ENCODE assay signal across 29 cellular contexts in the genomic region with DNA sequence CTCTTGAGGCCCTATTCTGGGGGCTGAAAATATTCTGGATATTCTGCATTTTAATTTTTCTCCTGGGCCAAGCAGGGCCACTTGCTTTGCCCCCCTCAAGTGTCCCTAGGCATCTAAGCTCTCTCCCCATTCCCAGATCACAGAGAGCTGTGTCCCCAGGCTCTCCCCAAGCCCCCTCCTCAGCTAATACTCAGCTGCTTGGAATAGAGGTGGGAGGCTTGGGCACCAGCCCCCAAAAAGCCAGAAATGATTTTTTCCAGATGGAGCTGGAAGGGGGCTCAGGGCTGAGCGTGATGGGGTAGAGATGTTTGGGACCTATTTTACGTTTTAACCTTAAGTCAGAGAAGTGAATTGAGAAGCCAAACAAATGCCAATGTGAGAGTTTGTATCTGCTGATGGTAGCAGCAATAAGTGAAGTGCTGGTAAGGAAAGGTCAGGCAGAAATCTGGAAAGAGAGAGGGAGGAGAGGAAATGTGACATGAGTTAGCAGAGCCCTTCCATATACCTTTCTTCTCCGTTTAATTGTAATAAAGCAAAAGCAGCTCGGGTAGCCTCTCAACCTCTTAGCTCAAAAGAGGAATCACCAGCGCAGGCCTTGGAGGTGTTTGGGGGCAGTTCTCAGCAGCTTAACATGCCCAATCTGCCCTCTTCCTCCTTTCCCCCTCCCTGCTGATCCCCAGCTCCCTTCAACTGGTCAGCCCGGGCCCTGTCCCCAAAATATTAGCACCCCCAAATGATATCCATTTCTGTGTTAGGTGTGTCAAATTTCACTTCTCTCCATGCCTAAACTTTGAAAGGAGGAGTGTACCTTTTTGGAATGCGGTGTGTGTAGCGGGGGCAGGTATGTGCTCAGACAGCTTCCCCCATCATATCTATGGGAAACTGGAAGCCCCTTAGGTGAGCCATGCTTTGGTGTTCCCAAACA. TPM values are rescaled to one million over a fixed set of nuclear protein-coding genes. Genes with fewer than 3 reads are reported as not detected.
DNase-seq lines count a peak whose midpoint lies in the region; ATAC-seq and TF ChIP-seq lines count a peak whose summit lies in the region.
"Had no signal": no experiment of that assay in that cellular context is flagged by ENCODE, and none has a peak within 500 bp of the region (broad histone marks: within the 10 kb centered on the region; RNA-seq: fewer than 3 reads in every experiment).

No MANE protein-coding gene starts in this region.

- no peaks in the 10 kb centered on the region for H3K9me3 Mint-ChIP-seq in MCF 10A (ENCODE audit: unreplicated experiment)
- H3K9me3 Mint-ChIP-seq: activated CD4-positive, alpha-beta memory T cell treated with anti-CD3 and anti-CD28 coated beads, Interleukin-2, amount 10 ng/mL, durations not matched to agents 7 days and 5 days; stimulated activated effector memory CD8-positive, alpha-beta T cell treated with anti-CD3 and anti-CD28 coated beads, Interleukin-12 subunit alpha, Interleukin-12 subunit beta, amount 100 ng/mL, for 72 hours had no signal

- H3K27ac ChIP-seq in breast epithelium = peak overlapping the region; percentile 99
- H3K27ac ChIP-seq in foreskin keratinocyte = peak overlapping the region; percentile 65
- H3K27ac ChIP-seq in gastrocnemius medialis = peak overlapping the region; percentile 94 to 100 (median 98)
- H3K27ac ChIP-seq: 22Rv1, HL-60, parathyroid adenoma, thyroid gland had no signal

- no peaks in the 10 kb centered on the region for H3K9me3 ChIP-seq in breast epithelium
- no peaks in the 10 kb centered on the region for H3K9me3 ChIP-seq in gastrocnemius medialis
- H3K9me3 ChIP-seq: BE2C, Caco-2, thyroid gland had no signal

- BruUV-seq in MCF 10A (replicated peaks; lab: Mats Ljungman, UMichigan) = no TSS peak

- H3K4me3 Mint-ChIP-seq in MCF 10A (ENCODE audit: unreplicated experiment) = no peak overlapping the region
- H3K4me3 Mint-ChIP-seq: activated CD4-positive, alpha-beta memory T cell treated with anti-CD3 and anti-CD28 coated beads, Interleukin-2, amount 10 ng/mL, durations not matched to agents 7 days and 5 days; naive thymus-derived CD8-positive, alpha-beta T cell; stimulated activated effector memory CD8-positive, alpha-beta T cell treated with anti-CD3 and anti-CD28 coated beads, Interleukin-12 subunit alpha, Interleukin-12 subunit beta, amount 100 ng/mL, for 72 hours had no signal

- H3K4me1 ChIP-seq in breast epithelium (peaks cover 0 to 16% of the 10 kb centered on the region in 2 donors), foreskin keratinocyte (peaks cover 55% of the 10 kb centered on the region), gastrocnemius medialis (peaks cover 76 to 94% of the 10 kb centered on the region in 2 donors)
- H3K4me1 ChIP-seq: parathyroid adenoma had no signal

- peaks cover 18% of the 10 kb centered on the region for H3K4me1 Mint-ChIP-seq in MCF 10A (ENCODE audit: insufficient read depth, unreplicated experiment)

- CTCF ChIA-PET in MCF 10A (lab: Yijun Ruan, JAX) = interaction anchor here (0.6 to 5.6 kb wide), 17 partner anchors 9 to 356 kb away, joined by 3 to 40 read pairs (median 4); a partner anchor contains a TSS

- POLR2A ChIA-PET in MCF 10A (lab: Yijun Ruan, JAX) = interaction anchor here (1.0 to 1.6 kb wide), 3 partner anchors 10 to 296 kb away, joined by 3 to 8 read pairs (median 4); a partner anchor contains a TSS

- no peaks in the 10 kb centered on the region for H3K36me3 Mint-ChIP-seq in MCF 10A (ENCODE audit: insufficient read depth, unreplicated experiment)

- intact Hi-C loops in breast epithelium (cut with DNase I; ENCODE audit: low total_unique reads) = no loop called here
- intact Hi-C loops in MCF 10A (cut with micrococcal nuclease) = no loop called here
- intact Hi-C loops in gastrocnemius medialis (cut with DNase I; ENCODE audit: low total_unique reads) = no loop called here

- in situ Hi-C loops in gastrocnemius medialis (cut with MboI; ENCODE audit: low sequenced_read_pairs in 4 of 4) = loop anchor here in 2 of 4 donors (10.0 to 25.0 kb wide), 2 partner anchors 172 to 339 kb away; a partner anchor contains a TSS

- DNase-seq in breast epithelium (ENCODE audit: low spot score in 2 of 2) (no peak), MCF 10A (ENCODE audit: unreplicated experiment) (no peak), foreskin keratinocyte (peak in 1 of 2 donors; percentile 27), gastrocnemius medialis (no peak), OCI-M2 (lab: John Stamatoyannopoulos, UW; ENCODE audit: unreplicated experiment) (no peak), SW 1271 (lab: John Stamatoyannopoulos, UW) (no peak)
- DNase-seq: activated CD4-positive, alpha-beta memory T cell treated with anti-CD3 and anti-CD28 coated beads, Interleukin-2, amount 10 ng/mL, durations not matched to agents 7 days and 5 days; activated gamma-delta T cell treated with Interleukin-2 at 50 U/mL for 16 hours; activated T-cell treated with anti-CD3 and anti-CD28 coated beads for 4 hours; amniotic stem cell; Caco-2; cortex of kidney; head of caudate nucleus; NCI-H1417; NCI-H2081 treated with DMSO at 0.1 percent for 48 hours; NK-92 treated with Interleukin-12 subunit alpha and Interleukin-12 subunit beta, amount 100 ng/mL, for 24 hours; stimulated activated CD4-positive, alpha-beta T cell treated with anti-CD3 and anti-CD28 coated beads, Interleukin-1b, Interleukin-23, amount 100 ng/mL, for 48 hours; T-helper 2 cell; thyroid gland had no signal

- no peaks in the 10 kb centered on the region for H3K27me3 Mint-ChIP-seq in MCF 10A (ENCODE audit: insufficient read depth, unreplicated experiment)

- H3K36me3 ChIP-seq in breast epithelium = no peaks in the 10 kb centered on the region
- H3K36me3 ChIP-seq in gastrocnemius medialis = no peaks in the 10 kb centered on the region
- H3K36me3 ChIP-seq: BE2C, thyroid gland had no signal

- TF ChIP-seq POLR2A in breast epithelium (IDR thresholded peaks at IDR 0.05) = no peak
- no peak for TF ChIP-seq POLR2A in gastrocnemius medialis (IDR thresholded peaks at IDR 0.05)

- H3K27me3 ChIP-seq in breast epithelium (no peaks in the 10 kb centered on the region), foreskin keratinocyte (no peaks in the 10 kb centered on the region), gastrocnemius medialis (no peaks in the 10 kb centered on the region)
- H3K27me3 ChIP-seq: BE2C had no signal

- TF ChIP-seq CTCF in breast epithelium (IDR thresholded peaks at IDR 0.05) (no peak), MCF 10A (IDR thresholded peaks at IDR 0.05; ENCODE audit: unreplicated experiment) (no peak), foreskin keratinocyte (conservative IDR thresholded peaks at IDR 0.05) (no peak), gastrocnemius medialis (IDR thresholded peaks at IDR 0.05 in 4 of 5, conservative IDR thresholded peaks at IDR 0.05 in 1 of 5) (no peak)

- ATAC-seq in foreskin keratinocyte = no peak
- no peak for ATAC-seq in gastrocnemius medialis
- no peak for ATAC-seq in GM21786 (IDR thresholded peaks at IDR 0.05; ENCODE audit: unreplicated experiment)
- ATAC-seq in HG03159 (IDR thresholded peaks at IDR 0.05; ENCODE audit: unreplicated experiment) = no peak
- ATAC-seq: left lobe of liver; naive thymus-derived CD8-positive, alpha-beta T cell; sciatic nerve; stimulated activated effector memory CD8-positive, alpha-beta T cell treated with anti-CD3 and anti-CD28 coated beads, Interleukin-12 subunit alpha, Interleukin-12 subunit beta, amount 100 ng/mL, for 72 hours had no signal

- H3K4me3 ChIP-seq in breast epithelium = peak overlapping the region; percentile 30 to 60 (median 30)
- peak overlapping the region; percentile 59 to 66 (median 62) for H3K4me3 ChIP-seq in gastrocnemius medialis
- H3K4me3 ChIP-seq: thyroid gland had no signal

- H3K27ac Mint-ChIP-seq in MCF 10A (ENCODE audit: low read depth, unreplicated experiment) = no peak overlapping the region
- H3K27ac Mint-ChIP-seq: activated CD4-positive, alpha-beta memory T cell treated with anti-CD3 and anti-CD28 coated beads, Interleukin-2, amount 10 ng/mL, durations not matched to agents 7 days and 5 days; naive thymus-derived CD8-positive, alpha-beta T cell; stimulated activated effector memory CD8-positive, alpha-beta T cell treated with anti-CD3 and anti-CD28 coated beads, Interleukin-12 subunit alpha, Interleukin-12 subunit beta, amount 100 ng/mL, for 72 hours had no signal

RNA-seq across cellular contexts. Expression of a gene that starts 5.0 kb away (rescaled TPM):
- 1 to 10 TPM; 3.3 to 4.1 (median 4.0) TPM for total RNA-seq in breast epithelium
- 7.1 and 11.5 TPM in 2 replicates for total RNA-seq in MCF 10A (2022)
- 3.9 and 4.3 TPM in 2 replicates for total RNA-seq in foreskin keratinocyte
- polyA plus RNA-seq in foreskin keratinocyte = 6.1 and 6.4 TPM in 2 replicates
- 1 to 10 TPM; 1.0 to 4.7 (median 3.8) TPM for total RNA-seq in gastrocnemius medialis
- total RNA-seq: activated CD4-positive, alpha-beta memory T cell treated with anti-CD3 and anti-CD28 coated beads, Interleukin-2, amount 10 ng/mL, durations not matched to agents 7 days and 5 days; left lobe of liver; naive thymus-derived CD8-positive, alpha-beta T cell; thyroid gland had no signal
- polyA plus RNA-seq: naive thymus-derived CD8-positive, alpha-beta T cell had no signal

RNA-seq across cellular contexts. Expression of a gene that starts 9.6 kb away (rescaled TPM):
- under 1 TPM; 0.73 to 0.98 (median 0.96) TPM for total RNA-seq in breast epithelium
- 0.74 TPM in 1 of 2 replicates, not detected in the other for total RNA-seq in MCF 10A (2022)
- total RNA-seq in foreskin keratinocyte = 0.67 and 0.85 TPM in 2 replicates
- polyA plus RNA-seq in foreskin keratinocyte = 0.75 and 0.93 TPM in 2 replicates
- 1 to 10 TPM in 1 of 4 donors, under 1 TPM in 1, not detected in 2; 0.36 to 1.4 TPM for total RNA-seq in gastrocnemius medialis
- total RNA-seq: activated CD4-positive, alpha-beta memory T cell treated with anti-CD3 and anti-CD28 coated beads, Interleukin-2, amount 10 ng/mL, durations not matched to agents 7 days and 5 days; left lobe of liver; naive thymus-derived CD8-positive, alpha-beta T cell had no signal
- polyA plus RNA-seq: naive thymus-derived CD8-positive, alpha-beta T cell had no signal

RNA-seq across cellular contexts. Expression of a gene that starts 14.4 kb away (rescaled TPM):
- total RNA-seq in breast epithelium (1 to 10 TPM in 2 of 3 donors, under 1 TPM in 1; 0.73 to 5.4 (median 2.0) TPM), MCF 10A (2022) (6.0 and 6.9 TPM in 2 replicates), foreskin keratinocyte (1.3 and 2.0 TPM in 2 replicates), gastrocnemius medialis (1 to 10 TPM; 3.3 to 4.9 (median 3.8) TPM)
- 1.2 and 2.0 TPM in 2 replicates for polyA plus RNA-seq in foreskin keratinocyte
- total RNA-seq: activated CD4-positive, alpha-beta memory T cell treated with anti-CD3 and anti-CD28 coated beads, Interleukin-2, amount 10 ng/mL, durations not matched to agents 7 days and 5 days; left lobe of liver; naive thymus-derived CD8-positive, alpha-beta T cell; thyroid gland had no signal
- polyA plus RNA-seq: naive thymus-derived CD8-positive, alpha-beta T cell had no signal

RNA-seq across cellular contexts. Expression of a gene that starts 23.3 kb away (rescaled TPM):
- total RNA-seq in breast epithelium (10 to 100 TPM in 1 of 3 donors, 1 to 10 TPM in 2; 3.8 to 16.8 (median 4.6) TPM), MCF 10A (2022) (5.2 and 6.0 TPM in 2 replicates), foreskin keratinocyte (4.3 and 5.5 TPM in 2 replicates), gastrocnemius medialis (10 to 100 TPM; 13.6 to 37.7 (median 26.3) TPM)
- polyA plus RNA-seq in foreskin keratinocyte = 7.0 and 9.0 TPM in 2 replicates
- total RNA-seq: activated CD4-positive, alpha-beta memory T cell treated with anti-CD3 and anti-CD28 coated beads, Interleukin-2, amount 10 ng/mL, durations not matched to agents 7 days and 5 days; left lobe of liver; naive thymus-derived CD8-positive, alpha-beta T cell had no signal
- polyA plus RNA-seq: naive thymus-derived CD8-positive, alpha-beta T cell had no signal

RNA-seq across cellular contexts. Expression of a gene that starts 30.4 kb away (rescaled TPM):
- 1 to 10 TPM; 1.8 to 2.3 (median 1.9) TPM for total RNA-seq in breast epithelium
- 1.7 and 1.8 TPM in 2 replicates for total RNA-seq in MCF 10A (2022)
- 2.3 and 2.9 TPM in 2 replicates for total RNA-seq in foreskin keratinocyte
- polyA plus RNA-seq in foreskin keratinocyte = 2.4 and 2.6 TPM in 2 replicates
- 1 to 10 TPM in 1 of 4 donors, under 1 TPM in 3; 0.51 to 2.0 (median 0.71) TPM for total RNA-seq in gastrocnemius medialis
